Comparison of ENCODE assay signal across 9 cellular contexts in the genomic region with DNA sequence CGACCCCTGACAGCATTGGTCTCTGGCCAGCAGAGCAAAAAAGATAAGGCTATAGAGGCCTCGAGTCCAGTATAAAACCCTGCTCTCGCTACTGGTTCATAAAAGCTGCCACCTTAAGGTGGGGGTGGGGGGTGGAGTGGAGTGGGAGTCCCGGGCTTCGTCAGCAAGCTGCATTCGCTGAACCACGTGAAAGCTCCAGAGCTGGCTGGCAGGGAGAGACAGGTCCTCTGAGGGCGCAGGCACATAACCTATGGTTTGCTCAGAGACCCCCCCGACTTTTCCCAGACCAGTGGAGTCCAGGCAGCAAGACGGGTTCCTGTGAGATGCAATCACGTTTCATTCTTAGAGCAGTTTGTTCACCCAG. TPM values are rescaled to one million over a fixed set of nuclear protein-coding genes. Genes with fewer than 3 reads are reported as not detected.
A peak's percentile ranks its signal among the peaks of the same experiment; 100 is the strongest.
DNase-seq lines count a peak whose midpoint lies in the region; ATAC-seq and TF ChIP-seq lines count a peak whose summit lies in the region.
"Had no signal": no experiment of that assay in that cellular context is flagged by ENCODE, and none has a peak within 500 bp of the region (broad histone marks: within the 10 kb centered on the region; RNA-seq: fewer than 3 reads in every experiment).

No MANE protein-coding gene starts in this region.

- DNase-seq in DMS53 (lab: John Stamatoyannopoulos, UW) (peak; percentile 64), DMS53 treated with DMSO at 0.1 percent for 48 hours (lab: John Stamatoyannopoulos, UW; ENCODE audit: unreplicated experiment) (no peak), PC-3 (no peak), hepatocyte (ENCODE audit: low spot score) (no peak), C1 segment of cervical spinal cord (lab: John Stamatoyannopoulos, UW) (no peak), NCI-H1436 (lab: John Stamatoyannopoulos, UW) (no peak), NCI-H345 treated with DMSO at 0.1 percent for 48 hours (lab: John Stamatoyannopoulos, UW; ENCODE audit: unreplicated experiment) (no peak)
- DNase-seq in stimulated activated naive B cell treated with anti-CD40 and anti-IgM and Interleukin-4, amounts not matched to agents 10 μg/mL and 1 μg/mL and 100 μg/mL, for 72 hours, result no peak
- DNase-seq: NCI-H187 treated with DMSO at 0.1 percent for 48 hours had no signal

- H3K4me1 ChIP-seq in PC-3 (ENCODE audit: insufficient read depth, low read length), result peaks cover 44% of the 10 kb centered on the region
- peaks cover 31% of the 10 kb centered on the region for H3K4me1 ChIP-seq in hepatocyte (ENCODE audit: insufficient read depth)

- H3K79me2 ChIP-seq in PC-3 (ENCODE audit: low read length) (peaks cover 52% of the 10 kb centered on the region), hepatocyte (peaks cover 19% of the 10 kb centered on the region)

- H3K4me1 Mint-ChIP-seq in stimulated activated naive B cell treated with anti-CD40 and anti-IgM and Interleukin-4, amounts not matched to agents 10 μg/mL and 1 μg/mL and 100 μg/mL, for 72 hours, result peaks cover 21 to 65% of the 10 kb centered on the region in 2 donors

- H4K20me1 ChIP-seq in PC-3 (ENCODE audit: low read length), result no peaks in the 10 kb centered on the region
- no peaks in the 10 kb centered on the region for H4K20me1 ChIP-seq in hepatocyte (ENCODE audit: insufficient read depth, poor library complexity, severe bottlenecking)

- ATAC-seq in PC-3, result no peak
- no peak for ATAC-seq in stimulated activated naive B cell treated with anti-CD40 and anti-IgM and Interleukin-4, amounts not matched to agents 10 μg/mL and 1 μg/mL and 100 μg/mL, for 72 hours (replicated peaks)

- H3K4me2 ChIP-seq in PC-3 (ENCODE audit: low read length) (peak overlapping the region; percentile 88), hepatocyte (peak overlapping the region; percentile 90)

- no peaks in the 10 kb centered on the region for H3F3A ChIP-seq in PC-3 (ENCODE audit: low read length, unreplicated experiment)

- no peak overlapping the region for H3K27ac Mint-ChIP-seq in stimulated activated naive B cell treated with anti-CD40 and anti-IgM and Interleukin-4, amounts not matched to agents 10 μg/mL and 1 μg/mL and 100 μg/mL, for 72 hours

- H3K9me3 Mint-ChIP-seq in stimulated activated naive B cell treated with anti-CD40 and anti-IgM and Interleukin-4, amounts not matched to agents 10 μg/mL and 1 μg/mL and 100 μg/mL, for 72 hours, result no peaks in the 10 kb centered on the region

- 39% methylated on average over 11 of the region's 11 CpGs for WGBS in hepatocyte (ENCODE audit: low lambda C conversion rate, missing lambda C conversion rate)

- H3K36me3 ChIP-seq in PC-3 (ENCODE audit: low read depth, low read length), result no peaks in the 10 kb centered on the region
- no peaks in the 10 kb centered on the region for H3K36me3 ChIP-seq in hepatocyte (replicated peaks; ENCODE audit: insufficient read depth, low read depth)

- H3K27me3 ChIP-seq in PC-3 (ENCODE audit: low read length), result no peaks in the 10 kb centered on the region
- no peaks in the 10 kb centered on the region for H3K27me3 ChIP-seq in hepatocyte

- H3K27ac ChIP-seq in PC-3 (ENCODE audit: low read length) (no peak overlapping the region), hepatocyte (peak overlapping the region; percentile 98)

- BruUV-seq in PC-3 (replicated peaks; lab: Mats Ljungman, UMichigan), result no TSS peak

- H3K36me3 Mint-ChIP-seq in stimulated activated naive B cell treated with anti-CD40 and anti-IgM and Interleukin-4, amounts not matched to agents 10 μg/mL and 1 μg/mL and 100 μg/mL, for 72 hours, result no peaks in the 10 kb centered on the region

- POLR2A ChIA-PET in PC-3 (lab: Charles Lee; ENCODE audit: unreplicated experiment), result no interaction called here

- TF ChIP-seq CTCF in PC-3 (conservative IDR thresholded peaks at IDR 0.05; ENCODE audit: low read depth, low read length) (no peak), hepatocyte (IDR thresholded peaks at IDR 0.05; ENCODE audit: poor library complexity) (no peak)

- peaks cover 27 to 49% of the 10 kb centered on the region in 2 donors for H3K27me3 Mint-ChIP-seq in stimulated activated naive B cell treated with anti-CD40 and anti-IgM and Interleukin-4, amounts not matched to agents 10 μg/mL and 1 μg/mL and 100 μg/mL, for 72 hours

- peak overlapping the region; percentile 25 to 99 for H3K4me3 Mint-ChIP-seq in stimulated activated naive B cell treated with anti-CD40 and anti-IgM and Interleukin-4, amounts not matched to agents 10 μg/mL and 1 μg/mL and 100 μg/mL, for 72 hours

- peak overlapping the region; percentile 97; the same call in 1 of the 2 replicates for H3K9ac ChIP-seq in PC-3 (ENCODE audit: low read length)

- intact Hi-C loops in PC-3 (cut with micrococcal nuclease), result no loop called here

- peak overlapping the region; percentile 87 for H3K4me3 ChIP-seq in PC-3 (ENCODE audit: low read length)
- H3K4me3 ChIP-seq in hepatocyte, result peak overlapping the region; percentile 34

- no peaks in the 10 kb centered on the region for H3K9me2 ChIP-seq in PC-3 (replicated peaks; ENCODE audit: low read length)
- no peaks in the 10 kb centered on the region for H3K9me2 ChIP-seq in hepatocyte (replicated peaks; ENCODE audit: insufficient read depth)

- peak overlapping the region; percentile 88; the same call in 1 of the 2 replicates for H2AFZ ChIP-seq in PC-3 (ENCODE audit: low read length)
- H2AFZ ChIP-seq in hepatocyte, result no peak overlapping the region

- H3K9me3 ChIP-seq in PC-3 (ENCODE audit: low read length), result no peaks in the 10 kb centered on the region
- no peaks in the 10 kb centered on the region for H3K9me3 ChIP-seq in hepatocyte (ENCODE audit: low read depth)

- CTCF ChIA-PET in PC-3 (lab: Charles Lee), result no interaction called here

RNA-seq across cellular contexts. Expression of a gene that starts 1.4 kb away (rescaled TPM):
- total RNA-seq in PC-3 (2014; rRNA removed) (24.9 and 25.1 TPM in 2 replicates), hepatocyte (31.9 and 34.8 TPM in 2 replicates)
- polyA plus RNA-seq in hepatocyte, result 18.2 and 19.5 TPM in 2 replicates

RNA-seq across cellular contexts. Expression of a gene that starts 32.1 kb away (rescaled TPM):
- total RNA-seq in PC-3 (2014; rRNA removed) (46.7 and 63.7 TPM in 2 replicates), hepatocyte (92.4 and 102 TPM in 2 replicates)
- polyA plus RNA-seq in hepatocyte, result 93.6 and 126 TPM in 2 replicates

RNA-seq across cellular contexts. Expression of a gene that starts 32.2 kb away (rescaled TPM):
- total RNA-seq in PC-3 (2014; rRNA removed), result 2.5 and 2.8 TPM in 2 replicates
- total RNA-seq in hepatocyte, result 2.5 and 6.0 TPM in 2 replicates
- 8.4 and 10.5 TPM in 2 replicates for polyA plus RNA-seq in hepatocyte
